ENCODE assay signal across 8 cellular contexts in genomic region chr3:52278510-52279069, GRCh38. TPM values are rescaled to one million over a fixed set of nuclear protein-coding genes. Genes with fewer than 3 reads are reported as not detected.
A peak's percentile ranks its signal among the peaks of the same experiment; 100 is the strongest.
DNase-seq lines count a peak whose midpoint lies in the region; ATAC-seq and TF ChIP-seq lines count a peak whose summit lies in the region.

WDR82 (minus strand) TSS chr3:52278649; CDS start chr3:52278361, 288 bp downstream.

- no peaks in the 10 kb centered on the region for H3K36me3 ChIP-seq in mesendoderm (ENCODE audit: control insufficient read depth, insufficient read depth, low read length)

- peak within 1 kb of the TSS; percentile 100 for H3K56ac ChIP-seq in mesendoderm (ENCODE audit: low read length)

- H3K4me3 ChIP-seq in mesendoderm (ENCODE audit: low read length): peak within 1 kb of the TSS; percentile 94

- peak within 1 kb of the TSS; percentile 90 for H3K27ac ChIP-seq in mesendoderm (ENCODE audit: low read depth, low read length)

- ATAC-seq in effector memory CD8-positive, alpha-beta T cell (replicated peaks): peak; percentile 78

- peak within 1 kb of the TSS; percentile 97 for H3K23ac ChIP-seq in mesendoderm (ENCODE audit: low read length)

- H4K8ac ChIP-seq in mesendoderm (ENCODE audit: low read depth, low read length): no peak within 1 kb of the TSS

- H3K27me3 Mint-ChIP-seq in effector memory CD8-positive, alpha-beta T cell: no peaks in the 10 kb centered on the region

- DNase-seq in COR-L47 (lab: John Stamatoyannopoulos, UW): peak; percentile 84
- DNase-seq in GM20000 (ENCODE audit: low spot score): peak; percentile 98
- peak; percentile 86 for DNase-seq in HT-29 (ENCODE audit: low spot score)
- DNase-seq in NOMO-1 (lab: John Stamatoyannopoulos, UW; ENCODE audit: unreplicated experiment in 2 of 2): peak; percentile 84 to 93
- peak; percentile 91 to 96 for DNase-seq in activated CD8-positive, alpha-beta memory T cell treated with anti-CD3 and anti-CD28 coated beads for 4 hours (ENCODE audit: low read depth in 2 of 2)
- DNase-seq in effector memory CD8-positive, alpha-beta T cell: peak; percentile 95 to 97 (median 97)
- peak; percentile 96 for DNase-seq in mesendoderm
- DNase-seq in stimulated activated CD8-positive, alpha-beta memory T cell treated with anti-CD3 and anti-CD28 coated beads, Interleukin-15, amount 100 ng/mL, for 1 hour (ENCODE audit: low read depth): peak; percentile 97

- H2AK5ac ChIP-seq in mesendoderm (ENCODE audit: low read length): peak within 1 kb of the TSS; percentile 6

- no peak for TF ChIP-seq CTCF in GM20000 (IDR thresholded peaks at IDR 0.05; ENCODE audit: extremely low read depth, missing control alignments)

- H3K18ac ChIP-seq in mesendoderm (ENCODE audit: low read length): peak within 1 kb of the TSS; percentile 96

- H3K4me3 Mint-ChIP-seq in effector memory CD8-positive, alpha-beta T cell: peak within 1 kb of the TSS; percentile 90 to 98

- H3K79me2 ChIP-seq in mesendoderm (ENCODE audit: control insufficient read depth, insufficient read depth, low read length): peaks cover 44% of the 10 kb centered on the region

- H3K4me1 ChIP-seq in mesendoderm (ENCODE audit: control insufficient read depth, low read depth, low read length): peaks cover 3% of the 10 kb centered on the region

- no peaks in the 10 kb centered on the region for H3K9me3 Mint-ChIP-seq in effector memory CD8-positive, alpha-beta T cell

- H2BK120ac ChIP-seq in mesendoderm (ENCODE audit: low read depth, low read length): peak within 1 kb of the TSS; percentile 6

- H2BK15ac ChIP-seq in mesendoderm (replicated peaks; ENCODE audit: low read depth): no peak within 1 kb of the TSS

- peak within 1 kb of the TSS; percentile 91 for H3K4ac ChIP-seq in mesendoderm (ENCODE audit: low read depth, low read length)

- peaks cover 56 to 65% of the 10 kb centered on the region in 2 donors for H3K4me1 Mint-ChIP-seq in effector memory CD8-positive, alpha-beta T cell (ENCODE audit: low read depth in 2 of 2)

- peak within 1 kb of the TSS; percentile 95 to 97 for H3K27ac Mint-ChIP-seq in effector memory CD8-positive, alpha-beta T cell

- H3K79me1 ChIP-seq in mesendoderm (ENCODE audit: low read length): peaks cover 2% of the 10 kb centered on the region

- no peaks in the 10 kb centered on the region for H3K27me3 ChIP-seq in mesendoderm (ENCODE audit: insufficient read depth, low read length, poor library complexity)

- H3K36me3 Mint-ChIP-seq in effector memory CD8-positive, alpha-beta T cell (ENCODE audit: insufficient read depth): peaks cover 46% of the 10 kb centered on the region

- no peak within 1 kb of the TSS for H4K5ac ChIP-seq in mesendoderm (ENCODE audit: low read length)

- WGBS in mesendoderm (ENCODE audit: extremely low coverage, insufficient coverage, low lambda C conversion rate): no CpG with 5 or more reads among the region's 58 CpGs

- H2BK5ac ChIP-seq in mesendoderm (ENCODE audit: low read length): peak within 1 kb of the TSS; percentile 87

- H3K4me2 ChIP-seq in mesendoderm (ENCODE audit: low read length): peak within 1 kb of the TSS; percentile 59

- peak within 1 kb of the TSS; percentile 99 for H3K9ac ChIP-seq in mesendoderm (ENCODE audit: low read length)

RNA-seq across cellular contexts. Expression of gene WDR82, which starts in this region (rescaled TPM):
- total RNA-seq in HT-29 (2014; rRNA removed; shearing (Covaris generic)): 16.4 and 18.9 TPM in 2 replicates
- 39.2 TPM for polyA plus RNA-seq in mesendoderm (2013, experiment 1 of 2)
- polyA plus RNA-seq in mesendoderm (2013, experiment 2 of 2): 38.6 TPM

Comparison
In these comparisons a context has a peak if more than half of its experiments do, and no peak if none do; other contexts are left out.
1. Peak in every context shown above with its lines: DNase-seq, ATAC-seq, H3K4me3 ChIP-seq and H3K27ac ChIP-seq.